Comparison of ENCODE assay signal across 9 cellular contexts in genomic region chr5:132065351-132065937, GRCh38. TPM values are rescaled to one million over a fixed set of nuclear protein-coding genes. Genes with fewer than 3 reads are reported as not detected.
A peak's percentile ranks its signal among the peaks of the same experiment; 100 is the strongest.
DNase-seq lines count a peak whose midpoint lies in the region; ATAC-seq, FAIRE-seq and TF ChIP-seq lines count a peak whose summit lies in the region.
"Had no signal": no experiment of that assay in that cellular context is flagged by ENCODE, and none has a peak within 500 bp of the region (broad histone marks: within the 10 kb centered on the region; RNA-seq: fewer than 3 reads in every experiment).

No MANE protein-coding gene starts in this region.

- H3K4me3 ChIP-seq in GM23248 (no peak overlapping the region), H1 (ENCODE audit: extremely low read depth in 1 of 4, insufficient read depth in 2 of 4, low read depth in 3 of 4, low read length in 4 of 4) (no peak overlapping the region)

- DNase-seq in Caki2 (ENCODE audit: low read depth): peak; percentile 57
- DNase-seq in GM23248: peak; percentile 81
- DNase-seq in NCI-H446 (lab: John Stamatoyannopoulos, UW): peak; percentile 57 to 78
- no peak for DNase-seq in activated B cell treated with CpG ODN at 0.5 μM for 24 hours
- DNase-seq in H1 (ENCODE audit: low read depth in 1 of 2, low spot score in 2 of 2): peak; percentile 46 to 83
- DNase-seq in mucosa of gallbladder (ENCODE audit: low spot score): peak; percentile 47
- DNase-seq in NK-92 (lab: John Stamatoyannopoulos, UW; ENCODE audit: unreplicated experiment): no peak

- H3K27ac ChIP-seq in GM23248 (no peak overlapping the region), H1 (ENCODE audit: low read depth, low read length) (no peak overlapping the region)

- intact Hi-C loops in activated B cell treated with CpG ODN at 0.5 μM for 24 hours (cut with micrococcal nuclease): loop anchor here (1.0 to 2.0 kb wide), 5 partner anchors 55 to 436 kb away; partner anchors contain the start of gene ACSL6

- ATAC-seq in activated B cell treated with CpG ODN at 0.5 μM for 24 hours (ENCODE audit: low read depth): peak; percentile 38
- no peak for ATAC-seq in HG03039 (IDR thresholded peaks at IDR 0.05; ENCODE audit: unreplicated experiment)

- TF ChIP-seq EP300 in H1 (IDR thresholded peaks at IDR 0.05; ENCODE audit: borderline replicate concordance in 1 of 2, low read depth in 2 of 2, low read length in 2 of 2): no peak

- no peak overlapping the region for H3K4me3 Mint-ChIP-seq in activated B cell treated with CpG ODN at 0.5 μM for 24 hours

- no peaks in the 10 kb centered on the region for H3F3A ChIP-seq in GM23248 (ENCODE audit: insufficient read depth)

- TF ChIP-seq CTCF in activated B cell treated with CpG ODN at 0.5 μM for 24 hours (IDR thresholded peaks at IDR 0.05) (no peak), H1 (IDR thresholded peaks at IDR 0.05; ENCODE audit: control extremely low read depth in 1 of 3, insufficient read depth in 1 of 3, low read depth in 1 of 3, low read length in 3 of 3) (peak in 2 of 3 experiments; percentile 87 to 90; a peak in 3 of 4 replicates)

- H3K79me1 ChIP-seq in H1 (ENCODE audit: low read depth, low read length): no peaks in the 10 kb centered on the region

- no peaks in the 10 kb centered on the region for H4K20me1 ChIP-seq in GM23248 (ENCODE audit: insufficient read depth)
- no peaks in the 10 kb centered on the region for H4K20me1 ChIP-seq in H1 (replicated peaks in 1 of 2; ENCODE audit: control insufficient read depth in 1 of 2, insufficient read depth in 2 of 2, low read length in 2 of 2)

- no peak overlapping the region for H2BK20ac ChIP-seq in H1 (ENCODE audit: low read length)

- H3K27me3 ChIP-seq in GM23248 (replicated peaks; ENCODE audit: insufficient read depth): no peaks in the 10 kb centered on the region
- no peaks in the 10 kb centered on the region for H3K27me3 ChIP-seq in H1 (replicated peaks in 1 of 4; ENCODE audit: control insufficient read depth in 3 of 4, extremely low read depth in 1 of 4, insufficient read depth in 3 of 4, low read length in 3 of 4)

- H3K9me3 ChIP-seq in GM23248 (ENCODE audit: low read depth) (no peaks in the 10 kb centered on the region), H1 (ENCODE audit: insufficient read depth in 2 of 2, low read depth in 1 of 2, low read length in 1 of 2) (no peaks in the 10 kb centered on the region)

- H3K4me2 ChIP-seq in GM23248 (ENCODE audit: unreplicated experiment) (no peak overlapping the region), H1 (ENCODE audit: insufficient read depth in 1 of 2, low read depth in 2 of 2, low read length in 2 of 2) (no peak overlapping the region)

- FAIRE-seq in H1 (lab: Jason Lieb, UNC): no peak

- no peak overlapping the region for H2AK5ac ChIP-seq in H1 (ENCODE audit: low read depth, low read length)

- H3K27ac Mint-ChIP-seq in activated B cell treated with CpG ODN at 0.5 μM for 24 hours: no peak overlapping the region

- no peak overlapping the region for H2BK120ac ChIP-seq in H1 (replicated peaks; ENCODE audit: low read depth, low read length)

- H3K36me3 ChIP-seq in GM23248 (ENCODE audit: low read depth): no peaks in the 10 kb centered on the region
- no peaks in the 10 kb centered on the region for H3K36me3 ChIP-seq in H1 (ENCODE audit: control insufficient read depth in 2 of 4, insufficient read depth in 4 of 4, low read length in 3 of 4)

- CTCF ChIA-PET in activated B cell treated with CpG ODN at 0.5 μM for 24 hours (lab: Charles Lee): interaction anchor here (0.7 to 8.4 kb wide), 9 partner anchors 27 to 476 kb away, joined by 3 to 94 read pairs (median 7); no protein-coding TSS in a partner anchor
- CTCF ChIA-PET in H1 (lab: Charles Lee; ENCODE audit: partially characterized antibody): interaction anchor here (0.7 to 6.5 kb wide), 44 partner anchors 9 to 587 kb away, joined by 3 to 42 read pairs (median 4); partner anchors contain the start of genes ACSL6, CSF2 and SLC22A5

- peaks cover 8% of the 10 kb centered on the region for H3K4me1 Mint-ChIP-seq in activated B cell treated with CpG ODN at 0.5 μM for 24 hours

- H4K5ac ChIP-seq in H1 (ENCODE audit: insufficient read length, low read depth, low read length): no peak overlapping the region

- WGBS in GM23248 (ENCODE audit: low coverage in 1 of 2, low lambda C conversion rate in 2 of 2, missing lambda C conversion rate in 2 of 2), 2 experiments: 30 to 40% methylated on average over 4 of the region's 4 CpGs
- 47% methylated on average over 4 of the region's 4 CpGs; no CpG with 5 or more reads in 1 of the 2 experiments for WGBS in H1 (ENCODE audit: extremely low coverage in 1 of 2, insufficient coverage in 1 of 2, insufficient read length in 1 of 2, insufficient replicate concordance in 2 of 2, low coverage in 1 of 2, low lambda C conversion rate in 2 of 2, missing lambda C conversion rate in 1 of 2), 2 experiments

- H3K4me1 ChIP-seq in GM23248 (ENCODE audit: insufficient read depth) (no peaks in the 10 kb centered on the region), H1 (replicated peaks in 1 of 4; ENCODE audit: control insufficient read depth in 3 of 4, insufficient read depth in 4 of 4, low read length in 3 of 4) (no peaks in the 10 kb centered on the region; a peak in 1 of 7 replicates)

- H3K9me3 Mint-ChIP-seq in activated B cell treated with CpG ODN at 0.5 μM for 24 hours: no peaks in the 10 kb centered on the region

- no peaks in the 10 kb centered on the region for H3K27me3 Mint-ChIP-seq in activated B cell treated with CpG ODN at 0.5 μM for 24 hours

- H3K14ac ChIP-seq in H1 (ENCODE audit: insufficient read length): no peak overlapping the region

- no peak overlapping the region for H3K23ac ChIP-seq in H1 (ENCODE audit: insufficient read length)

- no peak overlapping the region for H3K4ac ChIP-seq in H1 (replicated peaks; ENCODE audit: insufficient read length, low read depth, low read length)

- in situ Hi-C loops in Caki2 (cut with HindIII; ENCODE audit: low pct_unique_long_range_greater_than_20kb, low sequenced_read_pairs): no loop called here
- in situ Hi-C loops in GM23248 (cut with MboI): no loop called here

- no peak overlapping the region for H4K91ac ChIP-seq in H1 (replicated peaks; ENCODE audit: insufficient read length, low read length)

- TF ChIP-seq RAD21 in H1 (IDR thresholded peaks at IDR 0.05 in 1 of 2, conservative IDR thresholded peaks at IDR 0.05 in 1 of 2; ENCODE audit: low read depth in 2 of 2, low read length in 2 of 2): peak; percentile 86 to 90

- H3K9ac ChIP-seq in GM23248 (no peak overlapping the region), H1 (replicated peaks in 1 of 4; ENCODE audit: extremely low read depth in 1 of 4, low read depth in 3 of 4, low read length in 3 of 4) (no peak overlapping the region)

- no peaks in the 10 kb centered on the region for H3K9me2 ChIP-seq in GM23248 (ENCODE audit: insufficient read depth)

- no peak overlapping the region for H2AFZ ChIP-seq in GM23248
- H2AFZ ChIP-seq in H1 (ENCODE audit: low read length): no peak overlapping the region; the same call in 1 of the 2 replicates

- H3K23me2 ChIP-seq in H1 (ENCODE audit: low read depth, low read length): no peaks in the 10 kb centered on the region

- H4K8ac ChIP-seq in H1 (ENCODE audit: extremely low read depth, insufficient read depth, low read length): no peak overlapping the region; the same call in 1 of the 2 replicates

- H2BK5ac ChIP-seq in H1 (ENCODE audit: low read depth, low read length): no peak overlapping the region

- H3K79me2 ChIP-seq in GM23248 (ENCODE audit: insufficient read depth) (no peaks in the 10 kb centered on the region), H1 (ENCODE audit: control insufficient read depth in 1 of 2, insufficient read depth in 2 of 2, low read length in 2 of 2) (no peaks in the 10 kb centered on the region)

- H3K36me3 Mint-ChIP-seq in activated B cell treated with CpG ODN at 0.5 μM for 24 hours (ENCODE audit: low read depth): no peaks in the 10 kb centered on the region

- POLR2A ChIA-PET in activated B cell treated with CpG ODN at 0.5 μM for 24 hours (lab: Charles Lee): interaction anchor here (0.7 kb wide), 1 partner anchor 414 kb away, joined by 3 read pairs; no protein-coding TSS in a partner anchor
- POLR2A ChIA-PET in H1 (lab: Charles Lee; ENCODE audit: partially characterized antibody): no interaction called here

- no peak overlapping the region for H3K56ac ChIP-seq in H1 (replicated peaks; ENCODE audit: insufficient read length, low read depth, low read length)

- H2BK12ac ChIP-seq in H1 (ENCODE audit: low read depth, low read length): 0 out of 2 replicates have a peak overlapping the region, but pooled peaks have one; percentile 17

- H3K18ac ChIP-seq in H1 (ENCODE audit: extremely low read depth, low read length): no peak overlapping the region

- no peak overlapping the region for H2BK15ac ChIP-seq in H1 (ENCODE audit: low read length)

- TF ChIP-seq POLR2A in H1 (IDR thresholded peaks at IDR 0.05; ENCODE audit: control extremely low read depth in 1 of 2, low read depth in 2 of 2, low read length in 2 of 2): no peak

RNA-seq across cellular contexts. Expression of gene IL3, which starts 5.0 kb away (rescaled TPM):
- total RNA-seq in Caki2 (2014; rRNA removed; shearing (Covaris generic); ENCODE audit: low replicate concordance): not detected in 2 replicates
- not detected in 2 replicates for total RNA-seq in GM23248 (2014; rRNA removed; shearing (Covaris generic))
- not detected in 2 replicates for polyA plus RNA-seq in GM23248 (2016; fragmentation: Nextera tagmentation; extraction: Ambion mirVana)
- total RNA-seq in activated B cell treated with CpG ODN at 0.5 μM for 24 hours: not detected in 2 replicates
- not detected in 2 replicates for total RNA-seq in H1 (2021; fragmentation: NEBNext Ultra II Directional; extraction: Animal tissue kit (Norgen Biotek cat#: 25700))
- polyA plus RNA-seq in H1 (2011; rRNA removed): not detected in 2 replicates
- not detected for polyA plus RNA-seq in H1 (2011; cell fraction: cytosol; rRNA removed)
- not detected for polyA plus RNA-seq in H1 (2011; cell fraction: nucleus; rRNA removed)
- polyA plus RNA-seq in H1 (2012, experiment 1 of 2): not detected in 4 replicates
- not detected for polyA plus RNA-seq in H1 (2012, experiment 2 of 2)
- not detected for polyA plus RNA-seq in H1 (2013, experiment 1 of 2)
- not detected for polyA plus RNA-seq in H1 (2013, experiment 2 of 2)
- not detected in 2 replicates for polyA minus RNA-seq in H1 (2011; rRNA and poly(A)+ RNA removed)
- polyA minus RNA-seq in H1 (2011; cell fraction: cytosol; rRNA and poly(A)+ RNA removed): not detected
- polyA minus RNA-seq in H1 (2011; cell fraction: nucleus; rRNA and poly(A)+ RNA removed): not detected
- total RNA-seq in mucosa of gallbladder: not detected
- total RNA-seq: pulmonary artery endothelial cell had no signal

RNA-seq across cellular contexts. Expression of gene CSF2, which starts 8.1 kb away (rescaled TPM):
- not detected in 2 replicates for total RNA-seq in Caki2 (2014; rRNA removed; shearing (Covaris generic); ENCODE audit: low replicate concordance)
- not detected in 2 replicates for total RNA-seq in GM23248 (2014; rRNA removed; shearing (Covaris generic))
- polyA plus RNA-seq in GM23248 (2016; fragmentation: Nextera tagmentation; extraction: Ambion mirVana) (not detected in 2 replicates), H1 (2011; rRNA removed) (not detected in 2 replicates)
- total RNA-seq in activated B cell treated with CpG ODN at 0.5 μM for 24 hours (0.29 TPM in 1 of 2 replicates, not detected in the other), mucosa of gallbladder (not detected)
- total RNA-seq in H1 (2021; fragmentation: NEBNext Ultra II Directional; extraction: Animal tissue kit (Norgen Biotek cat#: 25700)): not detected in 2 replicates
- polyA plus RNA-seq in H1 (2011; cell fraction: cytosol; rRNA removed): not detected
- polyA plus RNA-seq in H1 (2011; cell fraction: nucleus; rRNA removed): not detected
- polyA plus RNA-seq in H1 (2012, experiment 1 of 2): not detected in 4 replicates
- not detected for polyA plus RNA-seq in H1 (2012, experiment 2 of 2)
- polyA plus RNA-seq in H1 (2013, experiment 1 of 2): not detected
- not detected for polyA plus RNA-seq in H1 (2013, experiment 2 of 2)
- polyA minus RNA-seq in H1 (2011; rRNA and poly(A)+ RNA removed): not detected in 2 replicates
- not detected for polyA minus RNA-seq in H1 (2011; cell fraction: cytosol; rRNA and poly(A)+ RNA removed)
- not detected for polyA minus RNA-seq in H1 (2011; cell fraction: nucleus; rRNA and poly(A)+ RNA removed)
- total RNA-seq: pulmonary artery endothelial cell had no signal

RNA-seq across cellular contexts. Expression of gene ACSL6, which starts 54.0 kb away (rescaled TPM):
- not detected in 2 replicates for total RNA-seq in Caki2 (2014; rRNA removed; shearing (Covaris generic); ENCODE audit: low replicate concordance)
- 0.11 TPM in 1 of 2 replicates, not detected in the other for total RNA-seq in GM23248 (2014; rRNA removed; shearing (Covaris generic))
- polyA plus RNA-seq in GM23248 (2016; fragmentation: Nextera tagmentation; extraction: Ambion mirVana) (not detected in 2 replicates), H1 (2011; rRNA removed) (2.3 and 3.4 TPM in 2 replicates)
- total RNA-seq in activated B cell treated with CpG ODN at 0.5 μM for 24 hours (0.05 and 0.20 TPM in 2 replicates), mucosa of gallbladder (1.5 TPM)
- 2.4 and 3.8 TPM in 2 replicates for total RNA-seq in H1 (2021; fragmentation: NEBNext Ultra II Directional; extraction: Animal tissue kit (Norgen Biotek cat#: 25700))
- 1.8 TPM for polyA plus RNA-seq in H1 (2011; cell fraction: cytosol; rRNA removed)
- polyA plus RNA-seq in H1 (2011; cell fraction: nucleus; rRNA removed): 11.2 TPM
- polyA plus RNA-seq in H1 (2012, experiment 1 of 2): 2.1 to 4.6 TPM (median 2.9 TPM) in 4 replicates
- 0.52 TPM for polyA plus RNA-seq in H1 (2012, experiment 2 of 2)
- 2.4 TPM for polyA plus RNA-seq in H1 (2013, experiment 1 of 2)
- 2.1 TPM for polyA plus RNA-seq in H1 (2013, experiment 2 of 2)
- polyA minus RNA-seq in H1 (2011; rRNA and poly(A)+ RNA removed): 3.9 and 9.3 TPM in 2 replicates
- not detected for polyA minus RNA-seq in H1 (2011; cell fraction: cytosol; rRNA and poly(A)+ RNA removed)
- 4.6 TPM for polyA minus RNA-seq in H1 (2011; cell fraction: nucleus; rRNA and poly(A)+ RNA removed)
- total RNA-seq: pulmonary artery endothelial cell had no signal

Comparison
In these comparisons a context has a peak if more than half of its experiments do, and no peak if none do; other contexts are left out.
1. DNase-seq: peak in Caki2 (single experiment), GM23248 (single experiment), NCI-H446 (2 of 2), H1 (2 of 2) and mucosa of gallbladder (single experiment); none in activated B cell treated with CpG ODN at 0.5 μM for 24 hours (single experiment) and NK-92 (single experiment).